1 cellular context compared by ENCODE assay signal in genomic region chr11:64916848-64917662, GRCh38.
A peak's percentile ranks its signal among the peaks of the same experiment; 100 is the strongest.
TF ChIP-seq lines count a peak whose summit lies in the region.

Gene ATG2A, minus strand, starts transcription at chr11:64917209. Its CDS starts 74 bp downstream, at chr11:64917135.

TF ChIP-seq in H1, 55 proteins besides CTCF, POLR2A, EP300 and RAD21 (continued from another document):
- no peak for TF ChIP-seq CHD7 (IDR thresholded peaks at IDR 0.05; ENCODE audit: insufficient replicate concordance, low read length)
- no peak for TF ChIP-seq RXRA (IDR thresholded peaks at IDR 0.05; ENCODE audit: insufficient read depth, low read depth, low read length)
- peak; percentile 39 for TF ChIP-seq ASH2L (IDR thresholded peaks at IDR 0.05; ENCODE audit: low read length)
- no peak for TF ChIP-seq ZNF274 (IDR thresholded peaks at IDR 0.05; ENCODE audit: borderline replicate concordance, extremely low read depth, low read length)
- no peak for TF ChIP-seq JUN (IDR thresholded peaks at IDR 0.05; ENCODE audit: low read depth, low read length)
- TF ChIP-seq PHF8 (conservative IDR thresholded peaks at IDR 0.05; ENCODE audit: low read depth, low read length): peak; percentile 90
- no peak for TF ChIP-seq RNF2 (IDR thresholded peaks at IDR 0.05; ENCODE audit: borderline replicate concordance, low read depth, low read length, missing control alignments, poor library complexity, severe bottlenecking)
- no peak for TF ChIP-seq TAF7 (optimal IDR thresholded peaks at IDR 0.05; ENCODE audit: borderline replicate concordance, low read depth, low read length)
- TF ChIP-seq, protein P1, sequence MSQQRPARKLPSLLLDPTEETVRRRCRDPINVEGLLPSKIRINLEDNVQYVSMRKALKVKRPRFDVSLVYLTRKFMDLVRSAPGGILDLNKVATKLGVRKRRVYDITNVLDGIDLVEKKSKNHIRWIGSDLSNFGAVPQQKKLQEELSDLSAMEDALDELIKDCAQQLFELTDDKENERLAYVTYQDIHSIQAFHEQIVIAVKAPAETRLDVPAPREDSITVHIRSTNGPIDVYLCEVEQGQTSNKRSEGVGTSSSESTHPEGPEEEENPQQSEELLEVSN (IDR thresholded peaks at IDR 0.05): 0 out of 2 replicates have a peak, but pooled peaks have one; percentile 24
- TF ChIP-seq CEBPB (IDR thresholded peaks at IDR 0.05; ENCODE audit: low read depth, low read length): peak; percentile 71
- TF ChIP-seq HDAC6 (IDR thresholded peaks at IDR 0.05; ENCODE audit: low read depth, low read length): no peak
- TF ChIP-seq SIRT6 (IDR thresholded peaks at IDR 0.05; ENCODE audit: low read length): no peak
- TF ChIP-seq KDM1A (IDR thresholded peaks at IDR 0.05; ENCODE audit: borderline replicate concordance, low read length): no peak
- no peak for TF ChIP-seq CBX8 (IDR thresholded peaks at IDR 0.05; ENCODE audit: borderline replicate concordance, low read depth, low read length)
- TF ChIP-seq, protein P2, sequence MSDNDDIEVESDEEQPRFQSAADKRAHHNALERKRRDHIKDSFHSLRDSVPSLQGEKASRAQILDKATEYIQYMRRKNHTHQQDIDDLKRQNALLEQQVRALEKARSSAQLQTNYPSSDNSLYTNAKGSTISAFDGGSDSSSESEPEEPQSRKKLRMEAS (IDR thresholded peaks at IDR 0.05): peak; percentile 45; the same call in 1 of the 2 replicates
- TF ChIP-seq SIN3A (conservative IDR thresholded peaks at IDR 0.05 in 1 of 2, IDR thresholded peaks at IDR 0.05 in 1 of 2; ENCODE audit: low read depth in 1 of 2, low read length in 2 of 2): peak in 1 of 2 experiments; percentile 81; a peak in 1 of 4 replicates
- TF ChIP-seq KDM5A (IDR thresholded peaks at IDR 0.05; ENCODE audit: low read length): no peak
- TF ChIP-seq EGR1 (IDR thresholded peaks at IDR 0.05; ENCODE audit: borderline replicate concordance, low read depth, low read length): 0 out of 2 replicates have a peak, but pooled peaks have one; percentile 48
- no peak for TF ChIP-seq EZH2 (IDR thresholded peaks at IDR 0.05; ENCODE audit: low read depth, low read length, severe bottlenecking)
